In the genomic region with DNA sequence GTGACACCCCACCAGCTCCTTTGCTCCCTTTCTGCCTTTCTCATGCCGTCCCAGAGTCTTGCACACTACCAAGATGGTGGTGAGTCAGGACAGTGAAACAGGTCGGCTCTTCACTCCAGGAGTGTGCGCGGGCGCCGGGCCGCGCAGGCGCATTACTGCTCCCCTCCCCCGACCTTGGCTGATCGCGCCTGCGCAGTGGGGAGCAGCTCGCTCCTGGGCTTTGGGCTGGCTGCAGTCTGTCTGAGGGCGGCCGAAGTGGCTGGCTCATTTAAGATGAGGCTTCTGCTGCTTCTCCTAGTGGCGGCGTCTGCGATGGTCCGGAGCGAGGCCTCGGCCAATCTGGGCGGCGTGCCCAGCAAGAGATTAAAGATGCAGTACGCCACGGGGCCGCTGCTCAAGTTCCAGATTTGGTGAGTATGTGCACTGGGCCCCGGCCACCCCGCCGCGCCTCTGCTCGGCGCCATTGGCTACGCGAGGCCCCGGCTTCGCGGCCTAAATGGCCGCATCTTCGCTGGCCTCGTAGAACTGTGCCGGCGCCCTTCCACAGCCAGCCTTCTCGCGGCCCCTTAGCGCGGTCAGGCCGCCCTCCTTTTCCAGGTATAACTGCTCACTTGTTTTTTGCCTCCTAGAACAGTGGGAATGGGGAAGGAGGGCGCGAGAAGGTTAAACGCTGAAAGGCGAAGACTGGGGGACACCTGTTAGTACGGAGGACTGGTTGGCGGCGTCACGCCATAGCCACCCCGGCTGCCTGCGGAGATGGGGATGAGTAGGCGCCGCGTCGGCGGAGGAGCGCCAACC, we compare ENCODE assay signal across 1 cellular context.
A peak's percentile ranks its signal among the peaks of the same experiment; 100 is the strongest.
TF ChIP-seq lines count a peak whose summit lies in the region.

SELENOT (plus strand) TSS at position 232 of the 798 bp plus-strand sequence; CDS start at position 274, 42 bp downstream.

TF ChIP-seq in GM12878, 131 proteins besides CTCF, POLR2A, EP300 and RAD21 (continued from another document and continues in another):
- TF ChIP-seq HCFC1 (IDR thresholded peaks at IDR 0.05; ENCODE audit: low read length), result peak; percentile 11
- no peak for TF ChIP-seq EZH2 (IDR thresholded peaks at IDR 0.05; ENCODE audit: borderline replicate concordance, control insufficient read depth, low read depth, low read length)
- no peak for TF ChIP-seq SPI1 (IDR thresholded peaks at IDR 0.05; ENCODE audit: borderline replicate concordance, insufficient read depth, low read depth, low read length)
- peak; percentile 18 for TF ChIP-seq KLF5 (IDR thresholded peaks at IDR 0.05; ENCODE audit: partially characterized antibody)
- TF ChIP-seq ATF2 (IDR thresholded peaks at IDR 0.05; ENCODE audit: low read length), result no peak
- peak; percentile 86 for TF ChIP-seq CBFB (IDR thresholded peaks at IDR 0.05; ENCODE audit: low read depth)
- peak; percentile 84 for TF ChIP-seq CHD2 (IDR thresholded peaks at IDR 0.05; ENCODE audit: borderline replicate concordance, low read depth, low read length)
- TF ChIP-seq JUND (IDR thresholded peaks at IDR 0.05; ENCODE audit: low read depth, low read length), result 0 out of 2 replicates have a peak, but pooled peaks have one; percentile 30
- TF ChIP-seq STAT1 (conservative IDR thresholded peaks at IDR 0.05), result no peak
- no peak; the same call in 1 of the 2 replicates for TF ChIP-seq TCF7 (IDR thresholded peaks at IDR 0.05; ENCODE audit: borderline replicate concordance)
- peak; percentile 99 for TF ChIP-seq POLR2AphosphoS5 (IDR thresholded peaks at IDR 0.05; ENCODE audit: low read length)
- TF ChIP-seq ETV6 (conservative IDR thresholded peaks at IDR 0.05 in 1 of 2, IDR thresholded peaks at IDR 0.05 in 1 of 2; ENCODE audit: borderline replicate concordance in 1 of 2, low read depth in 1 of 2), result no peak
- TF ChIP-seq, protein P1, sequence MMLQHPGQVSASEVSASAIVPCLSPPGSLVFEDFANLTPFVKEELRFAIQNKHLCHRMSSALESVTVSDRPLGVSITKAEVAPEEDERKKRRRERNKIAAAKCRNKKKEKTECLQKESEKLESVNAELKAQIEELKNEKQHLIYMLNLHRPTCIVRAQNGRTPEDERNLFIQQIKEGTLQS (IDR thresholded peaks at IDR 0.05; ENCODE audit: borderline replicate concordance, extremely low read depth, low read depth, low read length), result no peak
- no peak for TF ChIP-seq BMI1 (IDR thresholded peaks at IDR 0.05; ENCODE audit: borderline replicate concordance)
- TF ChIP-seq E2F8 (IDR thresholded peaks at IDR 0.05; ENCODE audit: low read depth, partially characterized antibody), result no peak
- TF ChIP-seq SIN3A (IDR thresholded peaks at IDR 0.05; ENCODE audit: low read depth, low read length), result peak; percentile 85; the same call in 1 of the 2 replicates
- TF ChIP-seq PRDM15 (CRISPR knock-in tag; IDR thresholded peaks at IDR 0.05), result no peak
- TF ChIP-seq SUZ12 (IDR thresholded peaks at IDR 0.05; ENCODE audit: unreplicated experiment), result no peak
- TF ChIP-seq, protein P2, sequence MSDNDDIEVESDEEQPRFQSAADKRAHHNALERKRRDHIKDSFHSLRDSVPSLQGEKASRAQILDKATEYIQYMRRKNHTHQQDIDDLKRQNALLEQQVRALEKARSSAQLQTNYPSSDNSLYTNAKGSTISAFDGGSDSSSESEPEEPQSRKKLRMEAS (IDR thresholded peaks at IDR 0.05; ENCODE audit: low read depth, low read length), result no peak; the same call in 1 of the 2 replicates
- peak; percentile 49; the same call in 1 of the 2 replicates for TF ChIP-seq BACH1 (IDR thresholded peaks at IDR 0.05; ENCODE audit: borderline replicate concordance)
- no peak for TF ChIP-seq IRF4 (IDR thresholded peaks at IDR 0.05; ENCODE audit: low read depth, low read length)
- TF ChIP-seq NBN (IDR thresholded peaks at IDR 0.05), result peak; percentile 85
- TF ChIP-seq POLR2AphosphoS2 (IDR thresholded peaks at IDR 0.05; ENCODE audit: low read depth, low read length), result peak; percentile 95
- TF ChIP-seq NFXL1 (IDR thresholded peaks at IDR 0.05; ENCODE audit: borderline replicate concordance), result no peak
- TF ChIP-seq IKZF1 (conservative IDR thresholded peaks at IDR 0.05), result peak; percentile 95
- no peak for TF ChIP-seq NFIC (IDR thresholded peaks at IDR 0.05; ENCODE audit: low read depth, low read length)
- peak; percentile 69; the same call in 1 of the 2 replicates for TF ChIP-seq SMARCA5 (IDR thresholded peaks at IDR 0.05)
- TF ChIP-seq MYB (IDR thresholded peaks at IDR 0.05; ENCODE audit: borderline replicate concordance, low read depth, low read length), result no peak
- TF ChIP-seq ZZZ3 (IDR thresholded peaks at IDR 0.05; ENCODE audit: control insufficient read depth, insufficient read length, low read depth), result no peak
- no peak for TF ChIP-seq MEF2B (IDR thresholded peaks at IDR 0.05; ENCODE audit: partially characterized antibody, poor library complexity, severe bottlenecking)
- TF ChIP-seq ATF7 (IDR thresholded peaks at IDR 0.05; ENCODE audit: low read depth), result no peak
- no peak for TF ChIP-seq MYC (IDR thresholded peaks at IDR 0.05; ENCODE audit: insufficient read depth, insufficient read length, insufficient replicate concordance, low read length, severe bottlenecking)
- TF ChIP-seq KDM1A (IDR thresholded peaks at IDR 0.05; ENCODE audit: borderline replicate concordance), result no peak
- TF ChIP-seq SMAD1 (IDR thresholded peaks at IDR 0.05; ENCODE audit: low read depth, partially characterized antibody), result peak; percentile 79
- TF ChIP-seq CEBPB (IDR thresholded peaks at IDR 0.05; ENCODE audit: borderline replicate concordance in 1 of 2, low read depth in 2 of 2, low read length in 2 of 2), result no peak
- TF ChIP-seq ZBTB33 (IDR thresholded peaks at IDR 0.05), result no peak
- TF ChIP-seq HSF1 (IDR thresholded peaks at IDR 0.05; ENCODE audit: low read depth, low read length), result no peak
- 0 out of 2 replicates have a peak, but pooled peaks have one; percentile 6 for TF ChIP-seq PAX5 (IDR thresholded peaks at IDR 0.05; ENCODE audit: borderline replicate concordance, low read depth, low read length)
- TF ChIP-seq MTA3 (IDR thresholded peaks at IDR 0.05; ENCODE audit: borderline replicate concordance, low read length), result no peak
- TF ChIP-seq SMC3 (IDR thresholded peaks at IDR 0.05; ENCODE audit: borderline replicate concordance, low read length), result peak; percentile 14; the same call in 1 of the 2 replicates
- no peak for TF ChIP-seq ZNF217 (IDR thresholded peaks at IDR 0.05)
- TF ChIP-seq NKRF (conservative IDR thresholded peaks at IDR 0.05), result peak; percentile 82
- no peak; the same call in 1 of the 2 replicates for TF ChIP-seq CREB1 (IDR thresholded peaks at IDR 0.05; ENCODE audit: low read depth)
- TF ChIP-seq E2F4 (IDR thresholded peaks at IDR 0.05; ENCODE audit: low read depth, low read length), result no peak
